Comparison of ENCODE assay signal across 9 cellular contexts in genomic region chr10:116850058-116850611, GRCh38. TPM values are rescaled to one million over a fixed set of nuclear protein-coding genes. Genes with fewer than 3 reads are reported as not detected.
DNase-seq lines count a peak whose midpoint lies in the region; ATAC-seq and TF ChIP-seq lines count a peak whose summit lies in the region.
"Had no signal": no experiment of that assay in that cellular context is flagged by ENCODE, and none has a peak within 500 bp of the region (broad histone marks: within the 10 kb centered on the region; RNA-seq: fewer than 3 reads in every experiment).

No MANE protein-coding gene starts in this region.

- H3K4me3 ChIP-seq in mesendoderm (ENCODE audit: low read length), result no peak overlapping the region
- peak overlapping the region; percentile 42 to 73 (median 65) for H3K4me3 ChIP-seq in upper lobe of left lung

- H3K27ac Mint-ChIP-seq in activated T-cell treated with anti-CD3 and anti-CD28 coated beads, Interleukin-2, amount 50 U/mL, for 72 hours, result no peak overlapping the region
- H3K27ac Mint-ChIP-seq in activated T-cell treated with anti-CD3 and anti-CD28 coated beads, Interleukin-2, amount 50 U/mL, for 24 hours, result no peak overlapping the region
- H3K27ac Mint-ChIP-seq: natural killer cell had no signal

- no peak for DNase-seq in activated T-cell treated with anti-CD3 and anti-CD28 coated beads, Interleukin-2, amount 50 U/mL, for 72 hours
- no peak for DNase-seq in activated T-cell treated with anti-CD3 and anti-CD28 coated beads, Interleukin-2, amount 50 U/mL, for 24 hours
- peak; percentile 76 for DNase-seq in mesendoderm
- no peak for DNase-seq in upper lobe of left lung
- no peak for DNase-seq in mesenteric fat pad (ENCODE audit: low spot score)
- DNase-seq: natural killer cell had no signal

- H3K36me3 ChIP-seq in mesendoderm (ENCODE audit: control insufficient read depth, insufficient read depth, low read length), result no peaks in the 10 kb centered on the region
- no peaks in the 10 kb centered on the region for H3K36me3 ChIP-seq in upper lobe of left lung

- peak overlapping the region; percentile 19 for H3K18ac ChIP-seq in mesendoderm (ENCODE audit: low read length)

- no peaks in the 10 kb centered on the region for H3K9me3 Mint-ChIP-seq in activated T-cell treated with anti-CD3 and anti-CD28 coated beads, Interleukin-2, amount 50 U/mL, for 72 hours
- H3K9me3 Mint-ChIP-seq in activated T-cell treated with anti-CD3 and anti-CD28 coated beads, Interleukin-2, amount 50 U/mL, for 24 hours, result no peaks in the 10 kb centered on the region

- no peak for ATAC-seq in activated T-cell treated with anti-CD3 and anti-CD28 coated beads, Interleukin-2, amount 50 U/mL, for 72 hours (replicated peaks in 1 of 2)
- peak in 1 of 2 donors; percentile 35 for ATAC-seq in upper lobe of left lung (ENCODE audit: low FRiP score in 2 of 2)
- ATAC-seq in HG03095 (IDR thresholded peaks at IDR 0.05; ENCODE audit: unreplicated experiment), result no peak
- ATAC-seq in HG02870 (IDR thresholded peaks at IDR 0.05; ENCODE audit: unreplicated experiment), result no peak
- ATAC-seq: natural killer cell had no signal

- H3K23ac ChIP-seq in mesendoderm (ENCODE audit: low read length), result peak overlapping the region; percentile 29

- H3K56ac ChIP-seq in mesendoderm (ENCODE audit: low read length), result peak overlapping the region; percentile 92

- H3K4me3 Mint-ChIP-seq in activated T-cell treated with anti-CD3 and anti-CD28 coated beads, Interleukin-2, amount 50 U/mL, for 72 hours, result peak overlapping the region; percentile 63 to 65
- no peak overlapping the region for H3K4me3 Mint-ChIP-seq in activated T-cell treated with anti-CD3 and anti-CD28 coated beads, Interleukin-2, amount 50 U/mL, for 24 hours
- H3K4me3 Mint-ChIP-seq: natural killer cell had no signal

- peak overlapping the region; percentile 67 for H2BK5ac ChIP-seq in mesendoderm (ENCODE audit: low read length)

- no peaks in the 10 kb centered on the region for H3K79me2 ChIP-seq in mesendoderm (ENCODE audit: control insufficient read depth, insufficient read depth, low read length)

- TF ChIP-seq CTCF in upper lobe of left lung (IDR thresholded peaks at IDR 0.05), result no peak

- peak overlapping the region; percentile 95 for H3K4me2 ChIP-seq in mesendoderm (ENCODE audit: low read length)

- H3K4me1 ChIP-seq in mesendoderm (ENCODE audit: control insufficient read depth, low read depth, low read length), result peaks cover 13% of the 10 kb centered on the region
- peaks cover 0 to 23% (median 14%) of the 10 kb centered on the region in 4 donors for H3K4me1 ChIP-seq in upper lobe of left lung

- no peak overlapping the region for H2BK15ac ChIP-seq in mesendoderm (replicated peaks; ENCODE audit: low read depth)

- H2AK5ac ChIP-seq in mesendoderm (ENCODE audit: low read length), result peak overlapping the region; percentile 38

- no peaks in the 10 kb centered on the region for H3K79me1 ChIP-seq in mesendoderm (ENCODE audit: low read length)

- no peak for TF ChIP-seq EP300 in upper lobe of left lung (IDR thresholded peaks at IDR 0.05)

- H2BK120ac ChIP-seq in mesendoderm (ENCODE audit: low read depth, low read length), result no peak overlapping the region

- H3K27me3 ChIP-seq in mesendoderm (ENCODE audit: insufficient read depth, low read length, poor library complexity) (no peaks in the 10 kb centered on the region), upper lobe of left lung (peaks cover 0 to 5% (median 1%) of the 10 kb centered on the region in 4 donors)

- H3K4ac ChIP-seq in mesendoderm (ENCODE audit: low read depth, low read length), result no peak overlapping the region

- no CpG with 5 or more reads among the region's 10 CpGs for WGBS in mesendoderm (ENCODE audit: extremely low coverage, insufficient coverage, low lambda C conversion rate)
- 34 to 57% methylated on average over 7 to 10 of the region's 10 CpGs for WGBS in upper lobe of left lung, 2 donors

- H3K9ac ChIP-seq in mesendoderm (ENCODE audit: low read length), result peak overlapping the region; percentile 87

- no peak overlapping the region for H4K8ac ChIP-seq in mesendoderm (ENCODE audit: low read depth, low read length)

- peak overlapping the region; percentile 81 for H4K5ac ChIP-seq in mesendoderm (ENCODE audit: low read length)

- H3K36me3 Mint-ChIP-seq in activated T-cell treated with anti-CD3 and anti-CD28 coated beads, Interleukin-2, amount 50 U/mL, for 72 hours (ENCODE audit: insufficient read depth in 2 of 2), result peaks cover 0 to 6% of the 10 kb centered on the region in 2 donors
- H3K36me3 Mint-ChIP-seq in activated T-cell treated with anti-CD3 and anti-CD28 coated beads, Interleukin-2, amount 50 U/mL, for 24 hours (ENCODE audit: low read depth), result no peaks in the 10 kb centered on the region
- H3K36me3 Mint-ChIP-seq: natural killer cell had no signal

- peaks cover 14% of the 10 kb centered on the region for H3K4me1 Mint-ChIP-seq in activated T-cell treated with anti-CD3 and anti-CD28 coated beads, Interleukin-2, amount 50 U/mL, for 72 hours (ENCODE audit: low read depth)
- peaks cover 13% of the 10 kb centered on the region for H3K4me1 Mint-ChIP-seq in activated T-cell treated with anti-CD3 and anti-CD28 coated beads, Interleukin-2, amount 50 U/mL, for 24 hours (ENCODE audit: low read depth)
- H3K4me1 Mint-ChIP-seq: natural killer cell had no signal

- H3K27ac ChIP-seq in cingulate gyrus (ENCODE audit: low read depth, low read length), result peak overlapping the region; percentile 78
- peak overlapping the region; percentile 18 for H3K27ac ChIP-seq in mesendoderm (ENCODE audit: low read depth, low read length)
- H3K27ac ChIP-seq in upper lobe of left lung, result peak overlapping the region in 2 of 4 donors; percentile 56 to 76

- no peaks in the 10 kb centered on the region for H3K9me3 ChIP-seq in upper lobe of left lung

- TF ChIP-seq POLR2A in upper lobe of left lung (IDR thresholded peaks at IDR 0.05), result no peak

- H3K27me3 Mint-ChIP-seq in activated T-cell treated with anti-CD3 and anti-CD28 coated beads, Interleukin-2, amount 50 U/mL, for 72 hours (ENCODE audit: low read depth), result peaks cover 66% of the 10 kb centered on the region
- H3K27me3 Mint-ChIP-seq in activated T-cell treated with anti-CD3 and anti-CD28 coated beads, Interleukin-2, amount 50 U/mL, for 24 hours, result peaks cover 69% of the 10 kb centered on the region

RNA-seq across cellular contexts. Expression of gene ENO4, which starts 0.8 kb away (rescaled TPM):
- not detected for total RNA-seq in activated T-cell treated with anti-CD3 and anti-CD28 coated beads, Interleukin-2, amount 50 U/mL, for 72 hours
- polyA plus RNA-seq in mesendoderm (2013, experiment 1 of 2), result 0.17 TPM
- polyA plus RNA-seq in mesendoderm (2013, experiment 2 of 2), result 0.10 TPM
- 1 to 10 TPM in 4 of 6 donors, under 1 TPM in 2; 0.06 to 3.0 (median 1.1) TPM for total RNA-seq in upper lobe of left lung
- 0.45 TPM for total RNA-seq in mesenteric fat pad
- total RNA-seq: natural killer cell had no signal
